Comparison of ENCODE assay signal across 1 cellular context in the genomic region with DNA sequence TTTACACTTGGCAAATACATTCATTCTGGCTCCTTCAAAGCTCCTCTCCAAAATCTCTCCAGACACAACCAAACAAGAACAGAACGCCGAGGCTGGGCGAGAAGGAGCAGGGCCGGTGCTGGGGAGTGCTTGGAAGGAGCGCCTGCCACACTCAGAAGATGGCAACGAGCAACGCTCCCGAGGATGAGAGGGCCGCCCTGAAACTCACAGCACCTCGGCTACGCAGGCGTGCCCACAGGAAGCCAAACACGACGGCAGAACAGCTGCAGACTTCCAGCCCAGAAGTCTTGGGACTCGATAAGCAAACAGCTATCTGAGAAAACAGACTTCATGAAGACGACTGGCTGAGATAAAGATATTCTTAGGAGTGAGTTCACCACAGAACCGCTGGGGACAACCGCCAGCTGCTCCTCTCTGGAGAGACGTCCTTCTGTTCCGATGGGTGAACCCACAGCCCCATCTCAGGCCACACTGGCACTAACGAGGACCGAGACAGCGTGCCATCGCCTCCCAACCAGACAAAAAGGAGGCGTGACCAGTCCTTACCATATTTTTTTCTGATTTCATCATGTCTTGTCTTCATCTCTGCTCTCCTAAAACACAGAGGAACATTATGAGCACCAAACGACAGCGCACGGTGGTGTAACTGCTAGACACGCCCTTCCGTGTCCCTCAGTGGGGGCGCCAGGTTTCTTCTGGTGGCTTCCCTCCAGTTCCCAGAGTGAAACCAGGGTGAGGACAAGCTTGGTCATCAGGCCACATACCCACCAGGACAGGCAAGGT.
TF ChIP-seq lines count a peak whose summit lies in the region.

No MANE protein-coding gene starts in this region.

TF ChIP-seq in K562, 482 proteins besides CTCF, POLR2A, EP300 and RAD21 (continued from another document and continues in another):
- TF ChIP-seq, protein P1, sequence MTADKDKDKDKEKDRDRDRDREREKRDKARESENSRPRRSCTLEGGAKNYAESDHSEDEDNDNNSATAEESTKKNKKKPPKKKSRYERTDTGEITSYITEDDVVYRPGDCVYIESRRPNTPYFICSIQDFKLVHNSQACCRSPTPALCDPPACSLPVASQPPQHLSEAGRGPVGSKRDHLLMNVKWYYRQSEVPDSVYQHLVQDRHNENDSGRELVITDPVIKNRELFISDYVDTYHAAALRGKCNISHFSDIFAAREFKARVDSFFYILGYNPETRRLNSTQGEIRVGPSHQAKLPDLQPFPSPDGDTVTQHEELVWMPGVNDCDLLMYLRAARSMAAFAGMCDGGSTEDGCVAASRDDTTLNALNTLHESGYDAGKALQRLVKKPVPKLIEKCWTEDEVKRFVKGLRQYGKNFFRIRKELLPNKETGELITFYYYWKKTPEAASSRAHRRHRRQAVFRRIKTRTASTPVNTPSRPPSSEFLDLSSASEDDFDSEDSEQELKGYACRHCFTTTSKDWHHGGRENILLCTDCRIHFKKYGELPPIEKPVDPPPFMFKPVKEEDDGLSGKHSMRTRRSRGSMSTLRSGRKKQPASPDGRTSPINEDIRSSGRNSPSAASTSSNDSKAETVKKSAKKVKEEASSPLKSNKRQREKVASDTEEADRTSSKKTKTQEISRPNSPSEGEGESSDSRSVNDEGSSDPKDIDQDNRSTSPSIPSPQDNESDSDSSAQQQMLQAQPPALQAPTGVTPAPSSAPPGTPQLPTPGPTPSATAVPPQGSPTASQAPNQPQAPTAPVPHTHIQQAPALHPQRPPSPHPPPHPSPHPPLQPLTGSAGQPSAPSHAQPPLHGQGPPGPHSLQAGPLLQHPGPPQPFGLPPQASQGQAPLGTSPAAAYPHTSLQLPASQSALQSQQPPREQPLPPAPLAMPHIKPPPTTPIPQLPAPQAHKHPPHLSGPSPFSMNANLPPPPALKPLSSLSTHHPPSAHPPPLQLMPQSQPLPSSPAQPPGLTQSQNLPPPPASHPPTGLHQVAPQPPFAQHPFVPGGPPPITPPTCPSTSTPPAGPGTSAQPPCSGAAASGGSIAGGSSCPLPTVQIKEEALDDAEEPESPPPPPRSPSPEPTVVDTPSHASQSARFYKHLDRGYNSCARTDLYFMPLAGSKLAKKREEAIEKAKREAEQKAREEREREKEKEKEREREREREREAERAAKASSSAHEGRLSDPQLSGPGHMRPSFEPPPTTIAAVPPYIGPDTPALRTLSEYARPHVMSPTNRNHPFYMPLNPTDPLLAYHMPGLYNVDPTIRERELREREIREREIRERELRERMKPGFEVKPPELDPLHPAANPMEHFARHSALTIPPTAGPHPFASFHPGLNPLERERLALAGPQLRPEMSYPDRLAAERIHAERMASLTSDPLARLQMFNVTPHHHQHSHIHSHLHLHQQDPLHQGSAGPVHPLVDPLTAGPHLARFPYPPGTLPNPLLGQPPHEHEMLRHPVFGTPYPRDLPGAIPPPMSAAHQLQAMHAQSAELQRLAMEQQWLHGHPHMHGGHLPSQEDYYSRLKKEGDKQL (CRISPR knock-in tag; IDR thresholded peaks at IDR 0.05; ENCODE audit: borderline replicate concordance): no peak
- peak; percentile 85 for TF ChIP-seq SREBF1 (IDR thresholded peaks at IDR 0.05; ENCODE audit: borderline replicate concordance, low read depth, low read length)
- TF ChIP-seq POLR3A (IDR thresholded peaks at IDR 0.05; ENCODE audit: borderline replicate concordance, extremely low read depth, insufficient read depth, insufficient read length): no peak
- TF ChIP-seq, protein P2, sequence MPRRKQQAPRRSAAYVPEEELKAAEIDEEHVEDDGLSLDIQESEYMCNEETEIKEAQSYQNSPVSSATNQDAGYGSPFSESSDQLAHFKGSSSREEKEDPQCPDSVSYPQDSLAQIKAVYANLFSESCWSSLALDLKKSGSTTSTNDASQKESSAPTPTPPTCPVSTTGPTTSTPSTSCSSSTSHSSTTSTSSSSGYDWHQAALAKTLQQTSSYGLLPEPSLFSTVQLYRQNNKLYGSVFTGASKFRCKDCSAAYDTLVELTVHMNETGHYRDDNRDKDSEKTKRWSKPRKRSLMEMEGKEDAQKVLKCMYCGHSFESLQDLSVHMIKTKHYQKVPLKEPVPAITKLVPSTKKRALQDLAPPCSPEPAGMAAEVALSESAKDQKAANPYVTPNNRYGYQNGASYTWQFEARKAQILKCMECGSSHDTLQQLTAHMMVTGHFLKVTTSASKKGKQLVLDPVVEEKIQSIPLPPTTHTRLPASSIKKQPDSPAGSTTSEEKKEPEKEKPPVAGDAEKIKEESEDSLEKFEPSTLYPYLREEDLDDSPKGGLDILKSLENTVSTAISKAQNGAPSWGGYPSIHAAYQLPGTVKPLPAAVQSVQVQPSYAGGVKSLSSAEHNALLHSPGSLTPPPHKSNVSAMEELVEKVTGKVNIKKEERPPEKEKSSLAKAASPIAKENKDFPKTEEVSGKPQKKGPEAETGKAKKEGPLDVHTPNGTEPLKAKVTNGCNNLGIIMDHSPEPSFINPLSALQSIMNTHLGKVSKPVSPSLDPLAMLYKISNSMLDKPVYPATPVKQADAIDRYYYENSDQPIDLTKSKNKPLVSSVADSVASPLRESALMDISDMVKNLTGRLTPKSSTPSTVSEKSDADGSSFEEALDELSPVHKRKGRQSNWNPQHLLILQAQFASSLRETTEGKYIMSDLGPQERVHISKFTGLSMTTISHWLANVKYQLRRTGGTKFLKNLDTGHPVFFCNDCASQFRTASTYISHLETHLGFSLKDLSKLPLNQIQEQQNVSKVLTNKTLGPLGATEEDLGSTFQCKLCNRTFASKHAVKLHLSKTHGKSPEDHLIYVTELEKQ (CRISPR knock-in tag; IDR thresholded peaks at IDR 0.05): no peak
- TF ChIP-seq, protein P3, sequence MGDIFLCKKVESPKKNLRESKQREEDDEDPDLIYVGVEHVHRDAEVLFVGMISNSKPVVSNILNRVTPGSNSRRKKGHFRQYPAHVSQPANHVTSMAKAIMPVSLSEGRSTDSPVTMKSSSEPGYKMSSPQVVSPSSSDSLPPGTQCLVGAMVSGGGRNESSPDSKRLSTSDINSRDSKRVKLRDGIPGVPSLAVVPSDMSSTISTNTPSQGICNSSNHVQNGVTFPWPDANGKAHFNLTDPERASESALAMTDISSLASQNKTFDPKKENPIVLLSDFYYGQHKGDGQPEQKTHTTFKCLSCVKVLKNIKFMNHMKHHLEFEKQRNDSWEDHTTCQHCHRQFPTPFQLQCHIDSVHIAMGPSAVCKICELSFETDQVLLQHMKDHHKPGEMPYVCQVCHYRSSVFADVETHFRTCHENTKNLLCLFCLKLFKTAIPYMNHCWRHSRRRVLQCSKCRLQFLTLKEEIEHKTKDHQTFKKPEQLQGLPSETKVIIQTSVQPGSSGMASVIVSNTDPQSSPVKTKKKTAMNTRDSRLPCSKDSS (IDR thresholded peaks at IDR 0.05; ENCODE audit: low read depth, partially characterized antibody): no peak
- 0 out of 2 replicates have a peak, but pooled peaks have one; percentile 70 for TF ChIP-seq ZNF165 (CRISPR knock-in tag; IDR thresholded peaks at IDR 0.05; ENCODE audit: borderline replicate concordance)
- TF ChIP-seq SMAD4 (CRISPR knock-in tag; conservative IDR thresholded peaks at IDR 0.05): peak; percentile 100
- TF ChIP-seq, protein P4, sequence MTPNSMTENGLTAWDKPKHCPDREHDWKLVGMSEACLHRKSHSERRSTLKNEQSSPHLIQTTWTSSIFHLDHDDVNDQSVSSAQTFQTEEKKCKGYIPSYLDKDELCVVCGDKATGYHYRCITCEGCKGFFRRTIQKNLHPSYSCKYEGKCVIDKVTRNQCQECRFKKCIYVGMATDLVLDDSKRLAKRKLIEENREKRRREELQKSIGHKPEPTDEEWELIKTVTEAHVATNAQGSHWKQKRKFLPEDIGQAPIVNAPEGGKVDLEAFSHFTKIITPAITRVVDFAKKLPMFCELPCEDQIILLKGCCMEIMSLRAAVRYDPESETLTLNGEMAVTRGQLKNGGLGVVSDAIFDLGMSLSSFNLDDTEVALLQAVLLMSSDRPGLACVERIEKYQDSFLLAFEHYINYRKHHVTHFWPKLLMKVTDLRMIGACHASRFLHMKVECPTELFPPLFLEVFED (CRISPR knock-in tag; conservative IDR thresholded peaks at IDR 0.05): peak; percentile 48; the same call in 1 of the 2 replicates
- TF ChIP-seq NR1H2 (CRISPR knock-in tag; IDR thresholded peaks at IDR 0.05): peak; percentile 92
- peak; percentile 88 for TF ChIP-seq SMAD1 (IDR thresholded peaks at IDR 0.05; ENCODE audit: low read depth, low read length, partially characterized antibody)
- TF ChIP-seq RNF2 (IDR thresholded peaks at IDR 0.05): peak; percentile 97
- peak; percentile 90 for TF ChIP-seq NCOA1 (IDR thresholded peaks at IDR 0.05; ENCODE audit: low read depth)
- TF ChIP-seq ZKSCAN3 (CRISPR knock-in tag; IDR thresholded peaks at IDR 0.05): no peak
- TF ChIP-seq KDM2B (CRISPR knock-in tag; IDR thresholded peaks at IDR 0.05): no peak; the same call in 1 of the 2 replicates
- TF ChIP-seq, protein P5, sequence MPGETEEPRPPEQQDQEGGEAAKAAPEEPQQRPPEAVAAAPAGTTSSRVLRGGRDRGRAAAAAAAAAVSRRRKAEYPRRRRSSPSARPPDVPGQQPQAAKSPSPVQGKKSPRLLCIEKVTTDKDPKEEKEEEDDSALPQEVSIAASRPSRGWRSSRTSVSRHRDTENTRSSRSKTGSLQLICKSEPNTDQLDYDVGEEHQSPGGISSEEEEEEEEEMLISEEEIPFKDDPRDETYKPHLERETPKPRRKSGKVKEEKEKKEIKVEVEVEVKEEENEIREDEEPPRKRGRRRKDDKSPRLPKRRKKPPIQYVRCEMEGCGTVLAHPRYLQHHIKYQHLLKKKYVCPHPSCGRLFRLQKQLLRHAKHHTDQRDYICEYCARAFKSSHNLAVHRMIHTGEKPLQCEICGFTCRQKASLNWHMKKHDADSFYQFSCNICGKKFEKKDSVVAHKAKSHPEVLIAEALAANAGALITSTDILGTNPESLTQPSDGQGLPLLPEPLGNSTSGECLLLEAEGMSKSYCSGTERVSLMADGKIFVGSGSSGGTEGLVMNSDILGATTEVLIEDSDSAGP (CRISPR knock-in tag; IDR thresholded peaks at IDR 0.05): no peak
- TF ChIP-seq ZNF146 (CRISPR knock-in tag; IDR thresholded peaks at IDR 0.05; ENCODE audit: unreplicated experiment): no peak
- peak; percentile 79; the same call in 1 of the 2 replicates for TF ChIP-seq ZNF274 (IDR thresholded peaks at IDR 0.05; ENCODE audit: borderline replicate concordance, low read depth, low read length)
- TF ChIP-seq SOX6 (IDR thresholded peaks at IDR 0.05): peak; percentile 98
- TF ChIP-seq GABPA (tag; conservative IDR thresholded peaks at IDR 0.05; ENCODE audit: low read depth): peak; percentile 69
- peak; percentile 95 for TF ChIP-seq HDAC3 (IDR thresholded peaks at IDR 0.05; ENCODE audit: borderline replicate concordance, partially characterized antibody)
- no peak for TF ChIP-seq BRCA1 (IDR thresholded peaks at IDR 0.05)
- TF ChIP-seq BRCA1 (CRISPR knock-in tag; IDR thresholded peaks at IDR 0.05): no peak
- TF ChIP-seq TCF3 (CRISPR knock-in tag; IDR thresholded peaks at IDR 0.05): peak; percentile 100
- 0 out of 2 replicates have a peak, but pooled peaks have one; percentile 7 for TF ChIP-seq ZFPM2 (CRISPR knock-in tag; IDR thresholded peaks at IDR 0.05)
- TF ChIP-seq ZBTB49 (CRISPR knock-in tag; IDR thresholded peaks at IDR 0.05; ENCODE audit: borderline replicate concordance): no peak
- no peak for TF ChIP-seq ELF2 (CRISPR knock-in tag; IDR thresholded peaks at IDR 0.05)
- no peak for TF ChIP-seq PCBP2 (IDR thresholded peaks at IDR 0.05; ENCODE audit: low read depth, low read length, poor library complexity, severe bottlenecking)
- TF ChIP-seq RBM34 (IDR thresholded peaks at IDR 0.05; ENCODE audit: borderline replicate concordance, insufficient read depth, low read length): no peak
- peak; percentile 79; the same call in 1 of the 2 replicates for TF ChIP-seq HDAC2 (IDR thresholded peaks at IDR 0.05)
- peak; percentile 97 for TF ChIP-seq FOXM1 (IDR thresholded peaks at IDR 0.05; ENCODE audit: low read depth)
- 0 out of 2 replicates have a peak, but pooled peaks have one; percentile 67 for TF ChIP-seq FOXM1 (CRISPR knock-in tag; IDR thresholded peaks at IDR 0.05; ENCODE audit: low read depth)
- TF ChIP-seq E2F3 (CRISPR knock-in tag; IDR thresholded peaks at IDR 0.05): 0 out of 2 replicates have a peak, but pooled peaks have one; percentile 57
- TF ChIP-seq NCOR1 (IDR thresholded peaks at IDR 0.05): peak; percentile 99
- TF ChIP-seq LARP7 (IDR thresholded peaks at IDR 0.05): no peak
- peak; percentile 76 for TF ChIP-seq ZNF24 (IDR thresholded peaks at IDR 0.05)
- TF ChIP-seq CHAMP1 (IDR thresholded peaks at IDR 0.05): peak; percentile 82; the same call in 1 of the 2 replicates
- TF ChIP-seq CHCHD3 (CRISPR knock-in tag; IDR thresholded peaks at IDR 0.05): no peak
- peak; percentile 73 for TF ChIP-seq ATF3 (IDR thresholded peaks at IDR 0.05)
- TF ChIP-seq ATF3 (CRISPR knock-in tag; conservative IDR thresholded peaks at IDR 0.05): peak; percentile 71; the same call in 1 of the 2 replicates
